Comparison of ENCODE assay signal across 23 cellular contexts in the genomic region with DNA sequence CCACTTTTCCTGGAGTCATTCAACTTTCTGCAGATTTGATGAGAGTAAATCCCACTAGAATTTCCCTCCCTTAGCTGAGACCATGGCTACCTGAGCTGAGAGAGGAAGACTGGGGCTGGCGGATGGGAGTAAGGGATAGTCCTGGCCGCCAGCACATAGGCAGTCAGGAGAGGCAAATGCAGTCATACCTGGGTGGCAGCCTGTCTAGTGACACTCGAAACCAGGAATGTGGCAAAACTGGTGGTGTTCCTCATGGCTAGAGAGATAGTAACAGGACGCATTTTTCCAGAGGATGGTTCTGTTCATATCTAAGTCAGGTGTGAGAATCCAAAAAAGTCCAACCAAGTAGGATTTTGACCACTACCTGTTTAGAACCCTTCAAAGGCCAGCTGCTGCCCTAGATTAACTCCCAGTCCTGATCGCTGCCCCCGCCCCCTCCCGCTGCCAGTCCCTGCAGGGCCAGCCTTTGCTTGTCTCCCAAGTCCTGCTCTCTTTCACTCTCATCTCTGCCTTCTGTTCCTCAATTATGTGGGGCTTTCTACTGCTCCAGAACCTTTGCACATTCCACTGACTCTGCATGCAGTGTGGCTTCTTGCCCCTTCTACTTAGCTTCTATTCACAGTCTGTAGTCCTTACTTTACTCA. TPM values are rescaled to one million over a fixed set of nuclear protein-coding genes. Genes with fewer than 3 reads are reported as not detected.
DNase-seq lines count a peak whose midpoint lies in the region; ATAC-seq and TF ChIP-seq lines count a peak whose summit lies in the region.
"Had no signal": no experiment of that assay in that cellular context is flagged by ENCODE, and none has a peak within 500 bp of the region (broad histone marks: within the 10 kb centered on the region; RNA-seq: fewer than 3 reads in every experiment).

No MANE protein-coding gene starts in this region.

- H3K27ac ChIP-seq in PC-3 (ENCODE audit: low read length) (no peak overlapping the region), left lung (no peak overlapping the region)
- H3K27ac ChIP-seq: KMS-11, RWPE1, SJCRH30 had no signal

- CTCF ChIA-PET in PC-3 (lab: Charles Lee), result no interaction called here

- peak; percentile 40 for DNase-seq in NCI-H510A treated with DMSO at 0.1 percent for 48 hours (lab: John Stamatoyannopoulos, UW)
- DNase-seq in NCI-H510A (lab: John Stamatoyannopoulos, UW), result no peak
- peak; percentile 55 for DNase-seq in PC-3
- DNase-seq in left lung, result peak in 1 of 2 donors; percentile 61
- no peak for DNase-seq in type B pancreatic cell (ENCODE audit: extremely low spot score, unreplicated experiment)
- DNase-seq in CD1c-positive myeloid dendritic cell (ENCODE audit: extremely low spot score), result no peak
- DNase-seq in SHP77 (lab: John Stamatoyannopoulos, UW), result no peak
- DNase-seq: DND-41, GDM1, NCI-H1436 treated with DMSO at 0.1 percent for 48 hours, NCI-H2081, NCI-H226, NCI-H526 treated with DMSO at 0.1 percent for 48 hours, OCI-M1, SJCRH30 had no signal

- no peak overlapping the region for H3K9ac ChIP-seq in PC-3 (ENCODE audit: low read length)
- H3K9ac ChIP-seq: KMS-11 had no signal

- H4K20me1 ChIP-seq in PC-3 (ENCODE audit: low read length), result no peaks in the 10 kb centered on the region

- H3F3A ChIP-seq in PC-3 (ENCODE audit: low read length, unreplicated experiment), result no peaks in the 10 kb centered on the region

- intact Hi-C loops in PC-3 (cut with micrococcal nuclease) (loop anchor here (10.0 kb wide), 1 partner anchor 175 kb away; no protein-coding TSS in a partner anchor), left lung (cut with DNase I) (no loop called here)

- H3K27ac Mint-ChIP-seq in type B pancreatic cell, result peak overlapping the region; percentile 21
- H3K27ac Mint-ChIP-seq: GM23338 had no signal

- H3K79me2 ChIP-seq in PC-3 (ENCODE audit: low read length), result no peaks in the 10 kb centered on the region

- POLR2A ChIA-PET in PC-3 (lab: Charles Lee; ENCODE audit: unreplicated experiment), result no interaction called here

- H3K27me3 ChIP-seq in PC-3 (ENCODE audit: low read length) (no peaks in the 10 kb centered on the region), left lung (peaks cover 0 to 25% of the 10 kb centered on the region in 2 donors)
- H3K27me3 ChIP-seq: SJCRH30 had no signal

- no peak for TF ChIP-seq CTCF in PC-3 (conservative IDR thresholded peaks at IDR 0.05; ENCODE audit: low read depth, low read length)
- no peak for TF ChIP-seq CTCF in left lung (IDR thresholded peaks at IDR 0.05)
- no peak for TF ChIP-seq CTCF in type B pancreatic cell (conservative IDR thresholded peaks at IDR 0.05)

- H3K4me2 ChIP-seq in PC-3 (ENCODE audit: low read length), result no peak overlapping the region
- H3K4me2 ChIP-seq: GM23338, KMS-11 had no signal

- no peaks in the 10 kb centered on the region for H3K9me2 ChIP-seq in PC-3 (replicated peaks; ENCODE audit: low read length)

- no peaks in the 10 kb centered on the region for H3K9me3 Mint-ChIP-seq in type B pancreatic cell
- H3K9me3 Mint-ChIP-seq: CD14-positive monocyte, GM23338 had no signal

- H3K4me1 ChIP-seq in PC-3 (ENCODE audit: insufficient read depth, low read length) (peaks cover 7% of the 10 kb centered on the region), left lung (no peaks in the 10 kb centered on the region)
- H3K4me1 ChIP-seq: SJCRH30 had no signal

- H3K9me3 ChIP-seq in PC-3 (ENCODE audit: low read length) (no peaks in the 10 kb centered on the region), left lung (no peaks in the 10 kb centered on the region)
- H3K9me3 ChIP-seq: Caco-2, SJCRH30 had no signal

- H3K4me3 ChIP-seq in PC-3 (ENCODE audit: low read length) (no peak overlapping the region), left lung (no peak overlapping the region)
- H3K4me3 ChIP-seq: GM12878, GM23338, SJCRH30 had no signal

- no TSS peak for BruUV-seq in PC-3 (replicated peaks; lab: Mats Ljungman, UMichigan)

- ATAC-seq in PC-3 (peak; percentile 55), left lung (peak; percentile 53), GM21526 (IDR thresholded peaks at IDR 0.05; ENCODE audit: low FRiP score, unreplicated experiment) (no peak)
- ATAC-seq: GM12878, HepG2 had no signal

- no peak overlapping the region for H2AFZ ChIP-seq in PC-3 (ENCODE audit: low read length)
- H2AFZ ChIP-seq: GM23338 had no signal

- H3K36me3 Mint-ChIP-seq in type B pancreatic cell, result no peaks in the 10 kb centered on the region
- H3K36me3 Mint-ChIP-seq: CD14-positive monocyte had no signal

- peaks cover 44% of the 10 kb centered on the region for H3K27me3 Mint-ChIP-seq in type B pancreatic cell

- H3K36me3 ChIP-seq in PC-3 (ENCODE audit: low read depth, low read length) (no peaks in the 10 kb centered on the region), left lung (no peaks in the 10 kb centered on the region)
- H3K36me3 ChIP-seq: SJCRH30 had no signal

- H3K4me3 Mint-ChIP-seq in type B pancreatic cell, result no peak overlapping the region
- H3K4me3 Mint-ChIP-seq: CD14-positive monocyte, GM23338 had no signal

- H3K4me1 Mint-ChIP-seq in type B pancreatic cell (ENCODE audit: unreplicated experiment), result peaks cover 5% of the 10 kb centered on the region
- H3K4me1 Mint-ChIP-seq: CD14-positive monocyte had no signal

RNA-seq across cellular contexts. Expression of gene SCG2, which starts 17.4 kb away (rescaled TPM):
- total RNA-seq in PC-3 (2014; rRNA removed) (0.51 and 0.98 TPM in 2 replicates), left lung (1 to 10 TPM in 1 of 2 donors, under 1 TPM in 1; 0.71 to 3.8 TPM), type B pancreatic cell (ENCODE audit: low replicate concordance) (75.1 and 347 TPM in 2 replicates)
- total RNA-seq: GM12878, HepG2, SJCRH30 had no signal

Comparison
In these comparisons a context has a peak if more than half of its experiments do, and no peak if none do; other contexts are left out.
1. DNase-seq: peak in NCI-H510A treated with DMSO at 0.1 percent for 48 hours (single experiment) and PC-3 (single experiment); none in NCI-H510A (single experiment), type B pancreatic cell (single experiment), CD1c-positive myeloid dendritic cell (single experiment) and SHP77 (0 of 2).
2. RNA of gene SCG2, which starts 17.4 kb away (total RNA-seq): 75.1 to 347 TPM in type B pancreatic cell; 0.71 to 3.8 TPM in left lung and 0.51 to 0.98 TPM in PC-3; every median in the first group is over 10 times any median in the second.